ENCODE assay signal across 10 cellular contexts in genomic region chr1:26991310-26992116, GRCh38. TPM values are rescaled to one million over a fixed set of nuclear protein-coding genes. Genes with fewer than 3 reads are reported as not detected.
A peak's percentile ranks its signal among the peaks of the same experiment; 100 is the strongest.
DNase-seq lines count a peak whose midpoint lies in the region; ATAC-seq and TF ChIP-seq lines count a peak whose summit lies in the region.
"Had no signal": no experiment of that assay in that cellular context is flagged by ENCODE, and none has a peak within 500 bp of the region (broad histone marks: within the 10 kb centered on the region; RNA-seq: fewer than 3 reads in every experiment).

No MANE protein-coding gene starts in this region.

- H3K4me3 Mint-ChIP-seq in activated CD4-positive, alpha-beta memory T cell treated with anti-CD3 and anti-CD28 coated beads for 36 hours: no peak overlapping the region
- H3K4me3 Mint-ChIP-seq in activated CD4-positive, alpha-beta memory T cell treated with anti-CD3 and anti-CD28 coated beads, Interleukin-2, amount 10 ng/mL, durations not matched to agents 7 days and 5 days: no peak overlapping the region

- intact Hi-C loops in activated CD4-positive, alpha-beta memory T cell treated with anti-CD3 and anti-CD28 coated beads for 36 hours (cut with micrococcal nuclease): loop anchor here (10.0 kb wide), 1 partner anchor 53 kb away; no protein-coding TSS in a partner anchor

- no peaks in the 10 kb centered on the region for H3K9me3 ChIP-seq in MM.1S (replicated peaks; ENCODE audit: insufficient read depth, low read length)

- H3K9me3 Mint-ChIP-seq in activated CD4-positive, alpha-beta memory T cell treated with anti-CD3 and anti-CD28 coated beads for 36 hours: no peaks in the 10 kb centered on the region
- H3K9me3 Mint-ChIP-seq in activated CD4-positive, alpha-beta memory T cell treated with anti-CD3 and anti-CD28 coated beads, Interleukin-2, amount 10 ng/mL, durations not matched to agents 7 days and 5 days: no peaks in the 10 kb centered on the region

- no peaks in the 10 kb centered on the region for H3K36me3 ChIP-seq in MM.1S (replicated peaks; ENCODE audit: insufficient read depth, low read length)

- no peak overlapping the region for H3K4me2 ChIP-seq in MM.1S (ENCODE audit: low read depth, low read length)

- peaks cover 13% of the 10 kb centered on the region for H3K4me1 ChIP-seq in MM.1S (ENCODE audit: low read length)

- peaks cover 45% of the 10 kb centered on the region for H3K27me3 ChIP-seq in MM.1S (replicated peaks; ENCODE audit: insufficient read depth, low read length)

- H3F3A ChIP-seq in MM.1S (ENCODE audit: insufficient read depth, low read length): 0 out of 2 replicates have a peak, but pooled peaks cover 3% of the 10 kb centered on the region

- no peak for TF ChIP-seq CTCF in MM.1S (IDR thresholded peaks at IDR 0.05; ENCODE audit: low read length)

- CTCF ChIA-PET in activated CD4-positive, alpha-beta memory T cell treated with anti-CD3 and anti-CD28 coated beads for 36 hours (lab: Charles Lee): interaction anchor here (1.5 kb wide), 1 partner anchor 54 kb away, joined by 3 read pairs; no protein-coding TSS in a partner anchor
- CTCF ChIA-PET in activated CD4-positive, alpha-beta memory T cell treated with anti-CD3 and anti-CD28 coated beads, Interleukin-2, amount 10 ng/mL, durations not matched to agents 7 days and 5 days (lab: Charles Lee): no interaction called here

- H3K4me3 ChIP-seq in MM.1S (ENCODE audit: low read length): no peak overlapping the region

- H4K20me1 ChIP-seq in MM.1S (ENCODE audit: insufficient read depth, low read length): no peaks in the 10 kb centered on the region

- H3K36me3 Mint-ChIP-seq in activated CD4-positive, alpha-beta memory T cell treated with anti-CD3 and anti-CD28 coated beads for 36 hours: no peaks in the 10 kb centered on the region
- no peaks in the 10 kb centered on the region for H3K36me3 Mint-ChIP-seq in activated CD4-positive, alpha-beta memory T cell treated with anti-CD3 and anti-CD28 coated beads, Interleukin-2, amount 10 ng/mL, durations not matched to agents 7 days and 5 days (ENCODE audit: low read depth)

- H3K4me1 Mint-ChIP-seq in activated CD4-positive, alpha-beta memory T cell treated with anti-CD3 and anti-CD28 coated beads for 36 hours (ENCODE audit: low read depth): peaks cover 16% of the 10 kb centered on the region
- peaks cover 13% of the 10 kb centered on the region for H3K4me1 Mint-ChIP-seq in activated CD4-positive, alpha-beta memory T cell treated with anti-CD3 and anti-CD28 coated beads, Interleukin-2, amount 10 ng/mL, durations not matched to agents 7 days and 5 days

- peaks cover 33% of the 10 kb centered on the region for H3K27me3 Mint-ChIP-seq in activated CD4-positive, alpha-beta memory T cell treated with anti-CD3 and anti-CD28 coated beads for 36 hours
- H3K27me3 Mint-ChIP-seq in activated CD4-positive, alpha-beta memory T cell treated with anti-CD3 and anti-CD28 coated beads, Interleukin-2, amount 10 ng/mL, durations not matched to agents 7 days and 5 days: peaks cover 56% of the 10 kb centered on the region

- H3K79me2 ChIP-seq in MM.1S (ENCODE audit: low read length): no peaks in the 10 kb centered on the region

- no peak overlapping the region for H2AFZ ChIP-seq in MM.1S (ENCODE audit: low read length)

- H3K27ac ChIP-seq in caudate nucleus (ENCODE audit: low read depth, low read length): no peak overlapping the region
- H3K27ac ChIP-seq in MM.1S (ENCODE audit: low read length): no peak overlapping the region

- peak; percentile 43 for DNase-seq in activated CD4-positive, alpha-beta memory T cell treated with anti-CD3 and anti-CD28 coated beads for 36 hours
- DNase-seq in activated CD4-positive, alpha-beta memory T cell treated with anti-CD3 and anti-CD28 coated beads, Interleukin-2, amount 10 ng/mL, durations not matched to agents 7 days and 5 days: no peak
- peak; percentile 44 for DNase-seq in NCI-H1694 (lab: John Stamatoyannopoulos, UW)
- peak in 44 of 61 donors; percentile 19 to 92 (median 48) for DNase-seq in caudate nucleus (lab: John Stamatoyannopoulos, UW)
- peak; percentile 20 for DNase-seq in stimulated activated CD4-positive, alpha-beta T cell treated with anti-CD3 and anti-CD28 coated beads, Interleukin-15, amount 100 ng/mL, for 24 hours
- no peak for DNase-seq in MM.1S
- DNase-seq: activated CD4-positive, alpha-beta T cell treated with anti-CD3 and anti-CD28 coated beads for 4 hours; midbrain had no signal

- no peak for ATAC-seq in GM21576 (IDR thresholded peaks at IDR 0.05; ENCODE audit: unreplicated experiment)
- no peak for ATAC-seq in GM21737 (IDR thresholded peaks at IDR 0.05; ENCODE audit: unreplicated experiment)

- no peaks in the 10 kb centered on the region for H3K9me2 ChIP-seq in MM.1S (replicated peaks; ENCODE audit: insufficient read depth, low read length)

- POLR2A ChIA-PET in activated CD4-positive, alpha-beta memory T cell treated with anti-CD3 and anti-CD28 coated beads for 36 hours (lab: Charles Lee): no interaction called here
- POLR2A ChIA-PET in activated CD4-positive, alpha-beta memory T cell treated with anti-CD3 and anti-CD28 coated beads, Interleukin-2, amount 10 ng/mL, durations not matched to agents 7 days and 5 days (lab: Charles Lee): no interaction called here

- no peak overlapping the region for H3K9ac ChIP-seq in MM.1S (ENCODE audit: low read length)

- no peak overlapping the region for H3K27ac Mint-ChIP-seq in activated CD4-positive, alpha-beta memory T cell treated with anti-CD3 and anti-CD28 coated beads for 36 hours
- no peak overlapping the region for H3K27ac Mint-ChIP-seq in activated CD4-positive, alpha-beta memory T cell treated with anti-CD3 and anti-CD28 coated beads, Interleukin-2, amount 10 ng/mL, durations not matched to agents 7 days and 5 days

RNA-seq across cellular contexts. Expression of gene TRNP1, which starts 2.0 kb away (rescaled TPM):
- total RNA-seq in activated CD4-positive, alpha-beta memory T cell treated with anti-CD3 and anti-CD28 coated beads for 36 hours: under 1 TPM; 0.19 to 0.53 TPM
- not detected for total RNA-seq in activated CD4-positive, alpha-beta memory T cell treated with anti-CD3 and anti-CD28 coated beads, Interleukin-2, amount 10 ng/mL, durations not matched to agents 7 days and 5 days

RNA-seq across cellular contexts. Expression of gene TENT5B, which starts 21.1 kb away (rescaled TPM):
- not detected for total RNA-seq in activated CD4-positive, alpha-beta memory T cell treated with anti-CD3 and anti-CD28 coated beads for 36 hours
- not detected for total RNA-seq in activated CD4-positive, alpha-beta memory T cell treated with anti-CD3 and anti-CD28 coated beads, Interleukin-2, amount 10 ng/mL, durations not matched to agents 7 days and 5 days

RNA-seq across cellular contexts. Expression of gene KDF1, which starts 31.2 kb away (rescaled TPM):
- not detected for total RNA-seq in activated CD4-positive, alpha-beta memory T cell treated with anti-CD3 and anti-CD28 coated beads for 36 hours
- under 1 TPM in 1 of 2 experiments, not detected in 1; 0.13 TPM for total RNA-seq in activated CD4-positive, alpha-beta memory T cell treated with anti-CD3 and anti-CD28 coated beads, Interleukin-2, amount 10 ng/mL, durations not matched to agents 7 days and 5 days

Comparison
In these comparisons a context has a peak if more than half of its experiments do, and no peak if none do; other contexts are left out.
1. DNase-seq: peak in activated CD4-positive, alpha-beta memory T cell treated with anti-CD3 and anti-CD28 coated beads for 36 hours (single experiment), NCI-H1694 (single experiment), caudate nucleus (44 of 61) and stimulated activated CD4-positive, alpha-beta T cell treated with anti-CD3 and anti-CD28 coated beads, Interleukin-15, amount 100 ng/mL, for 24 hours (single experiment); none in activated CD4-positive, alpha-beta memory T cell treated with anti-CD3 and anti-CD28 coated beads, Interleukin-2, amount 10 ng/mL, durations not matched to agents 7 days and 5 days (single experiment) and MM.1S (single experiment).